In the genomic region with DNA sequence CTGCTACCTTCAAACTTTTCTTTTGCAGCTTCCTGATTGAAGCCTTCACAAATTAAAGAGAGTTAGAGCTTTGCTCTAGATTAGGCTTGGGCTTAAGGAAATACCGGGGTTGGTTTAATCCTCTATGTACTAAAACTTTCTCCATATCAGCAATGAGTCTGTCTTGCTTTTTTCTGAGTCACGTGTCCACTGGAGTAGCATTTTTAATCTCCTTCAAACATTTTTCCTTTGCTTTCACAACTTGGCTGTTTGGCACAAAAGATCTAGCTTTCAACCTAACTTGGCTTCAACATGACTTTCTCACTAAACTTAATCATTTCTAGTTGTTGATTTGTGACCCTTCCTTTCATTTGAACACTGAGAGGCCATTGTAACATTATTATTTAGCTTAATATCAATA, we compare ENCODE assay signal across 28 cellular contexts.
"Had no signal": no experiment of that assay in that cellular context is flagged by ENCODE, and none has a peak within 500 bp of the region (broad histone marks: within the 10 kb centered on the region; RNA-seq: fewer than 3 reads in every experiment).

No MANE protein-coding gene starts in this region.

- DNase-seq: hypothalamus; immature natural killer cell; islet precursor cell; left ventricle myocardium inferior; mesendoderm; naive B cell; natural killer cell; nephron progenitor cell; occipital lobe; psoas muscle; right lobe of liver; stimulated activated CD4-positive, alpha-beta T cell treated with anti-CD3 and anti-CD28 coated beads, Interleukin-1b, Interleukin-23, amount 100 ng/mL, for 48 hours; stimulated activated CD4-positive, alpha-beta T cell treated with anti-CD3 and anti-CD28 coated beads, Interleukin-2, amount 100 ng/mL, for 48 hours; stimulated activated CD4-positive, alpha-beta T cell treated with anti-CD3 and anti-CD28 coated beads, Interleukin-4, amount 100 ng/mL, for 4 hours; stimulated activated CD8-positive, alpha-beta memory T cell treated with anti-CD3 and anti-CD28 coated beads, Interleukin-4, amount 100 ng/mL, for 48 hours; stimulated activated naive CD4-positive, alpha-beta T cell treated with Interleukin-2 at 50 U/mL for 16 hours; stimulated activated naive CD8-positive, alpha-beta T cell treated with anti-CD3 and anti-CD28 coated beads, Interleukin-15, amount 100 ng/mL, for 72 hours; substantia nigra; uterus had no signal

- H3K4me1 ChIP-seq: left ventricle myocardium inferior, neural progenitor cell, parathyroid adenoma, psoas muscle, right lobe of liver, tibial nerve, uterus had no signal

- H3K4me1 Mint-ChIP-seq: immature natural killer cell; naive B cell; natural killer cell; nephron progenitor cell; neural progenitor cell; stimulated activated memory B cell treated with anti-CD40 and anti-IgM and Interleukin-4, amounts not matched to agents 10 μg/mL and 1 μg/mL and 100 μg/mL, for 72 hours; stimulated activated naive CD8-positive, alpha-beta T cell treated with anti-CD3 and anti-CD28 coated beads, Interleukin-15, amount 100 ng/mL, for 72 hours had no signal

- H3K36me3 ChIP-seq: left ventricle myocardium inferior, neural progenitor cell, neutrophil, right lobe of liver, tibial nerve, uterus had no signal

- H3K27ac ChIP-seq: left ventricle myocardium inferior, neural progenitor cell, neutrophil, parathyroid adenoma, psoas muscle, right lobe of liver, tibial nerve, uterus had no signal

- H3K27me3 Mint-ChIP-seq: naive B cell; stimulated activated memory B cell treated with anti-CD40 and anti-IgM and Interleukin-4, amounts not matched to agents 10 μg/mL and 1 μg/mL and 100 μg/mL, for 72 hours; stimulated activated naive CD8-positive, alpha-beta T cell treated with anti-CD3 and anti-CD28 coated beads, Interleukin-15, amount 100 ng/mL, for 72 hours; type B pancreatic cell had no signal

- H3K27ac Mint-ChIP-seq: immature natural killer cell; mesothelial cell of epicardium; natural killer cell; nephron progenitor cell; neural progenitor cell; stimulated activated memory B cell treated with anti-CD40 and anti-IgM and Interleukin-4, amounts not matched to agents 10 μg/mL and 1 μg/mL and 100 μg/mL, for 72 hours; stimulated activated naive CD8-positive, alpha-beta T cell treated with anti-CD3 and anti-CD28 coated beads, Interleukin-15, amount 100 ng/mL, for 72 hours; type B pancreatic cell had no signal

- H3K9me3 ChIP-seq: neutrophil, psoas muscle, right lobe of liver, uterus had no signal

- H3K4me3 Mint-ChIP-seq: immature natural killer cell; mesothelial cell of epicardium; naive B cell; natural killer cell; nephron progenitor cell; neural progenitor cell; stimulated activated memory B cell treated with anti-CD40 and anti-IgM and Interleukin-4, amounts not matched to agents 10 μg/mL and 1 μg/mL and 100 μg/mL, for 72 hours; stimulated activated naive CD8-positive, alpha-beta T cell treated with anti-CD3 and anti-CD28 coated beads, Interleukin-15, amount 100 ng/mL, for 72 hours; type B pancreatic cell had no signal

- H3K27me3 ChIP-seq: neural progenitor cell, neutrophil, right lobe of liver, tibial nerve, uterus had no signal

- H3K4me3 ChIP-seq: left ventricle myocardium inferior, lung, neural progenitor cell, psoas muscle, right lobe of liver, smooth muscle cell, tibial nerve, uterus had no signal

- H3K36me3 Mint-ChIP-seq: immature natural killer cell; naive B cell; natural killer cell; neural progenitor cell; stimulated activated memory B cell treated with anti-CD40 and anti-IgM and Interleukin-4, amounts not matched to agents 10 μg/mL and 1 μg/mL and 100 μg/mL, for 72 hours; type B pancreatic cell had no signal

- H2AFZ ChIP-seq: neural progenitor cell, parathyroid adenoma had no signal

- H3K9ac ChIP-seq: neural progenitor cell, parathyroid adenoma had no signal

- H3K4me2 ChIP-seq: neural progenitor cell, smooth muscle cell had no signal

- ATAC-seq: natural killer cell; psoas muscle; right lobe of liver; stimulated activated memory B cell treated with anti-CD40 and anti-IgM and Interleukin-4, amounts not matched to agents 10 μg/mL and 1 μg/mL and 100 μg/mL, for 72 hours; stimulated activated naive CD8-positive, alpha-beta T cell treated with anti-CD3 and anti-CD28 coated beads, Interleukin-15, amount 100 ng/mL, for 72 hours had no signal

- H3K9me3 Mint-ChIP-seq: stimulated activated naive CD8-positive, alpha-beta T cell treated with anti-CD3 and anti-CD28 coated beads, Interleukin-15, amount 100 ng/mL, for 72 hours had no signal
